Comparison of ENCODE assay signal across 27 cellular contexts in the genomic region with DNA sequence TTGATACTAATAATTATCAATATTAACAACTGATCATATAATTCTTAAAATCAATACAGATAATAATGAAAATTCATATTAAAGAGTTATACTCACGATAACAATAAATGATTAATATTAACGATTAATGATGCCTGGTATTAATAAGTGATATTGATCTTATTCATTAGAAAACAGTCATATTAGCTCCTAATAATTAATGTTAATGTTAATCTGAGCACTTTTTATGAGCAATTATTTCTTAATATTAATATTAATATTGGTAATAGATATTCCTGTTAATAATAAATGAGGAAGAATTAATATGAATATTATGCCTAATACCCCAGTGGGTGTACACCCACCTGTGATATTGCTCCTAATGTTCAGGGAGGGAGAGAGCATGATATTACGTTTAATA. TPM values are rescaled to one million over a fixed set of nuclear protein-coding genes. Genes with fewer than 3 reads are reported as not detected.
DNase-seq lines count a peak whose midpoint lies in the region; ATAC-seq, FAIRE-seq and TF ChIP-seq lines count a peak whose summit lies in the region.
"Had no signal": no experiment of that assay in that cellular context is flagged by ENCODE, and none has a peak within 500 bp of the region (broad histone marks: within the 10 kb centered on the region; RNA-seq: fewer than 3 reads in every experiment).

No MANE protein-coding gene starts in this region.

- FAIRE-seq in colon (lab: Jason Lieb, UNC) (peak; percentile 55), kidney (lab: Jason Lieb, UNC) (peak; percentile 6), D721Med (lab: Jason Lieb, UNC) (no peak)
- FAIRE-seq: A204.1, GM12891 had no signal

- TF ChIP-seq POLR2A in testis (IDR thresholded peaks at IDR 0.05), result no peak

- H3K9me3 Mint-ChIP-seq in WTC11, result no peaks in the 10 kb centered on the region
- H3K9me3 Mint-ChIP-seq: CD4-positive, alpha-beta T cell; CD8-positive, alpha-beta T cell had no signal

- H3K4me3 ChIP-seq in kidney (ENCODE audit: low read length in 2 of 2) (no peak overlapping the region), testis (no peak overlapping the region)
- H3K4me3 ChIP-seq: BLaER1 treated with 17β-estradiol and CSF1 and Interleukin-3, amounts not matched to agents 10 nM and 100 nM had no signal

- H3K27me3 ChIP-seq in testis, result no peaks in the 10 kb centered on the region
- H3K27me3 ChIP-seq: BLaER1 treated with 17β-estradiol and CSF1 and Interleukin-3, amounts not matched to agents 10 nM and 100 nM had no signal

- intact Hi-C loops in kidney (cut with DNase I), result no loop called here
- intact Hi-C loops in testis (cut with DNase I; ENCODE audit: low total_unique reads), result no loop called here

- no peaks in the 10 kb centered on the region for H3K36me3 Mint-ChIP-seq in WTC11
- H3K36me3 Mint-ChIP-seq: CD8-positive, alpha-beta T cell had no signal

- DNase-seq in WTC11 (ENCODE audit: low spot score) (no peak), kidney (no peak), testis (no peak), D721Med (ENCODE audit: insufficient read length, low spot score) (no peak)
- no peak for DNase-seq in stimulated activated naive CD4-positive, alpha-beta T cell treated with Interleukin-2 at 50 U/mL for 16 hours (lab: John Stamatoyannopoulos, UW)
- DNase-seq: 8988T; ACHN; Caco-2; Calu3; CD4-positive, alpha-beta T cell; CD8-positive, alpha-beta T cell; DMS 273 treated with DMSO at 0.1 percent for 48 hours; DMS153; DMS53; DMS79; DND-41; EL; GF-D8 had no signal

- H3K36me3 ChIP-seq in kidney (ENCODE audit: control insufficient read depth in 1 of 2, insufficient read depth in 2 of 2, low read length in 2 of 2) (no peaks in the 10 kb centered on the region), testis (ENCODE audit: low read depth, missing control alignments) (no peaks in the 10 kb centered on the region)
- H3K36me3 ChIP-seq: BLaER1 treated with 17β-estradiol and CSF1 and Interleukin-3, amounts not matched to agents 10 nM and 100 nM had no signal

- H3K9me3 ChIP-seq in kidney (ENCODE audit: control insufficient read depth in 1 of 2, low read length in 2 of 2), result no peaks in the 10 kb centered on the region
- H3K9me3 ChIP-seq in testis, result no peaks in the 10 kb centered on the region
- H3K9me3 ChIP-seq: Caco-2 had no signal

- no peaks in the 10 kb centered on the region for H3K4me1 ChIP-seq in kidney (ENCODE audit: control insufficient read depth in 1 of 2, insufficient read depth in 1 of 2, low read depth in 1 of 2, low read length in 2 of 2)
- H3K4me1 ChIP-seq in testis, result no peaks in the 10 kb centered on the region
- H3K4me1 ChIP-seq: BLaER1 treated with 17β-estradiol and CSF1 and Interleukin-3, amounts not matched to agents 10 nM and 100 nM; Caco-2 had no signal

- H3K27ac ChIP-seq in kidney (ENCODE audit: low read depth in 2 of 2, low read length in 2 of 2), result no peak overlapping the region
- no peak overlapping the region for H3K27ac ChIP-seq in testis
- H3K27ac ChIP-seq: BLaER1 treated with 17β-estradiol and CSF1 and Interleukin-3, amounts not matched to agents 10 nM and 100 nM; C4-2B had no signal

- WGBS in testis, 2 donors, result 64 to 71% methylated on average over 3 of the region's 3 CpGs

- H3K4me3 Mint-ChIP-seq in WTC11, result no peak overlapping the region
- H3K4me3 Mint-ChIP-seq: CD4-positive, alpha-beta T cell; CD8-positive, alpha-beta T cell had no signal

- TF ChIP-seq CTCF in WTC11 (IDR thresholded peaks at IDR 0.05) (no peak), kidney (IDR thresholded peaks at IDR 0.05; ENCODE audit: borderline replicate concordance, extremely low read depth, insufficient read depth) (no peak), testis (IDR thresholded peaks at IDR 0.05) (no peak), D721Med (IDR thresholded peaks at IDR 0.05; ENCODE audit: insufficient read depth, missing control alignments) (no peak)

- peaks cover 4% of the 10 kb centered on the region; the same call in 1 of the 2 replicates for H3K27me3 Mint-ChIP-seq in WTC11 (ENCODE audit: low read depth)

- ATAC-seq in WTC11, result no peak
- ATAC-seq: CD8-positive, alpha-beta T cell had no signal

- H3K9ac ChIP-seq in kidney (ENCODE audit: low read length in 2 of 2), result no peak overlapping the region
- H3K9ac ChIP-seq: BLaER1 treated with 17β-estradiol and CSF1 and Interleukin-3, amounts not matched to agents 10 nM and 100 nM had no signal

- POLR2A ChIA-PET in WTC11 (lab: Charles Lee), result no interaction called here

- CTCF ChIA-PET in WTC11 (lab: Charles Lee), result no interaction called here

- no peak overlapping the region for H3K27ac Mint-ChIP-seq in WTC11
- H3K27ac Mint-ChIP-seq: CD4-positive, alpha-beta T cell; CD8-positive, alpha-beta T cell had no signal

- no peaks in the 10 kb centered on the region for H3K4me1 Mint-ChIP-seq in WTC11

TF ChIP-seq in WTC11, 78 proteins besides CTCF, POLR2A, EP300 and RAD21:
- peak; percentile 71; the same call in 1 of the 2 replicates for TF ChIP-seq HMGA2 (CRISPR knock-in tag; IDR thresholded peaks at IDR 0.05)
- no peak for TF ChIP-seq NR3C1 (CRISPR knock-in tag; conservative IDR thresholded peaks at IDR 0.05; ENCODE audit: low read depth)

RNA-seq across cellular contexts. Expression of a gene that starts 23.6 kb away (rescaled TPM):
- total RNA-seq in WTC11 (2021) (not detected in 3 replicates), kidney (not detected), testis (1 to 10 TPM; 3.6 to 7.8 TPM)
- polyA plus RNA-seq in kidney (ENCODE audit: insufficient read depth, low read depth, low replicate concordance) (1.4 TPM), testis (ENCODE audit: insufficient read depth, low read depth, low replicate concordance) (33.1 TPM)
- total RNA-seq: A673; Caco-2; Calu3; CD4-positive, alpha-beta T cell; CD8-positive, alpha-beta T cell; Daoy; G401 had no signal
- polyA plus RNA-seq: BJ had no signal

RNA-seq across cellular contexts. Expression of a gene that starts 28.8 kb away (rescaled TPM):
- total RNA-seq in WTC11 (2021), result 4.3 to 8.5 TPM (median 4.6 TPM) in 3 replicates
- 17.0 TPM for total RNA-seq in kidney
- 2.0 TPM for polyA plus RNA-seq in kidney (ENCODE audit: insufficient read depth, low read depth, low replicate concordance)
- total RNA-seq in testis, result 1 to 10 TPM; 4.6 to 5.1 TPM
- 2.2 TPM for polyA plus RNA-seq in testis (ENCODE audit: insufficient read depth, low read depth, low replicate concordance)
